Comparison of ENCODE assay signal across 19 cellular contexts in genomic region chr14:68512088-68512487, GRCh38.
DNase-seq lines count a peak whose midpoint lies in the region; ATAC-seq, FAIRE-seq and TF ChIP-seq lines count a peak whose summit lies in the region.
"Had no signal": no experiment of that assay in that cellular context is flagged by ENCODE, and none has a peak within 500 bp of the region (broad histone marks: within the 10 kb centered on the region; RNA-seq: fewer than 3 reads in every experiment).

No MANE protein-coding gene starts in this region.

- 40 to 48% methylated on average over 2 to 6 of the region's 6 CpGs for WGBS in gastroesophageal sphincter (ENCODE audit: low coverage in 1 of 2), 2 donors

- TF ChIP-seq POLR2A in gastroesophageal sphincter (IDR thresholded peaks at IDR 0.05) = no peak

- H3K9ac ChIP-seq in rectal smooth muscle tissue (ENCODE audit: low read length) = no peak overlapping the region

- DNase-seq in Ammon's horn (ENCODE audit: low spot score) = peak; percentile 55
- DNase-seq in SJCRH30 = no peak
- no peak for DNase-seq in stimulated activated naive CD4-positive, alpha-beta T cell (lab: John Stamatoyannopoulos, UW)
- no peak for DNase-seq in MV-4-11 (lab: John Stamatoyannopoulos, UW)
- DNase-seq in GM19239 (ENCODE audit: insufficient read length, low spot score) = no peak
- DNase-seq: activated CD8-positive, alpha-beta memory T cell treated with anti-CD3 and anti-CD28 coated beads, Interleukin-2, amount 10 ng/mL, durations not matched to agents 7 days and 5 days; brain microvascular endothelial cell; mucosa of descending colon; NCI-H1436 treated with DMSO at 0.1 percent for 48 hours; NCI-H524 treated with DMSO at 0.1 percent for 48 hours; T-helper 1 cell had no signal

- H3K27me3 ChIP-seq in gastroesophageal sphincter = no peaks in the 10 kb centered on the region
- no peaks in the 10 kb centered on the region for H3K27me3 ChIP-seq in rectal smooth muscle tissue (ENCODE audit: control insufficient read depth, insufficient read depth, low read length)
- H3K27me3 ChIP-seq in SJCRH30 = no peaks in the 10 kb centered on the region
- H3K27me3 ChIP-seq: brain microvascular endothelial cell had no signal

- no peaks in the 10 kb centered on the region for H3K9me3 ChIP-seq in gastroesophageal sphincter
- no peaks in the 10 kb centered on the region for H3K9me3 ChIP-seq in SJCRH30 (replicated peaks)
- H3K9me3 ChIP-seq: mucosa of descending colon had no signal

- ATAC-seq in SK-N-SH treated with all-trans-retinoic acid at 6 μM for 48 hours (peak; percentile 54), gastroesophageal sphincter (no peak)
- ATAC-seq: activated CD8-positive, alpha-beta memory T cell treated with anti-CD3 and anti-CD28 coated beads, Interleukin-2, amount 10 ng/mL, durations not matched to agents 7 days and 5 days; mucosa of descending colon; Panc1; WTC11 had no signal

- no peak for TF ChIP-seq EP300 in gastroesophageal sphincter (IDR thresholded peaks at IDR 0.05)

- FAIRE-seq in GM19239 (lab: Jason Lieb, UNC) = no peak
- FAIRE-seq: D721Med, GM18507, islet of Langerhans had no signal

- H3K27ac ChIP-seq in gastroesophageal sphincter (peak overlapping the region; percentile 27 to 75 (median 72)), rectal smooth muscle tissue (ENCODE audit: low read depth, low read length) (peak overlapping the region; percentile 78), SJCRH30 (no peak overlapping the region)
- H3K27ac ChIP-seq: brain microvascular endothelial cell had no signal

- H3K36me3 ChIP-seq in gastroesophageal sphincter (no peaks in the 10 kb centered on the region), rectal smooth muscle tissue (ENCODE audit: control insufficient read depth, insufficient read depth, low read length) (no peaks in the 10 kb centered on the region), SJCRH30 (no peaks in the 10 kb centered on the region)
- H3K36me3 ChIP-seq: brain microvascular endothelial cell had no signal

- H3K4me1 ChIP-seq in gastroesophageal sphincter = peaks cover 0 to 60% (median 27%) of the 10 kb centered on the region in 3 donors
- peaks cover 40% of the 10 kb centered on the region for H3K4me1 ChIP-seq in rectal smooth muscle tissue (ENCODE audit: control insufficient read depth, insufficient read depth, low read length)
- peaks cover 33% of the 10 kb centered on the region for H3K4me1 ChIP-seq in SJCRH30

- TF ChIP-seq CTCF in gastroesophageal sphincter (IDR thresholded peaks at IDR 0.05) = no peak

- H3K4me3 ChIP-seq in gastroesophageal sphincter (no peak overlapping the region), rectal smooth muscle tissue (ENCODE audit: low read length) (no peak overlapping the region), SJCRH30 (no peak overlapping the region)
- H3K4me3 ChIP-seq: mucosa of descending colon had no signal

TF ChIP-seq in SK-N-SH treated with all-trans-retinoic acid at 6 μM for 48 hours, 23 proteins besides CTCF, POLR2A, EP300 and RAD21:
- TF ChIP-seq ZNF70 (CRISPR knock-in tag; IDR thresholded peaks at IDR 0.05) = no peak
- TF ChIP-seq CSDC2 (CRISPR knock-in tag; IDR thresholded peaks at IDR 0.05) = no peak
- TF ChIP-seq, protein P1, sequence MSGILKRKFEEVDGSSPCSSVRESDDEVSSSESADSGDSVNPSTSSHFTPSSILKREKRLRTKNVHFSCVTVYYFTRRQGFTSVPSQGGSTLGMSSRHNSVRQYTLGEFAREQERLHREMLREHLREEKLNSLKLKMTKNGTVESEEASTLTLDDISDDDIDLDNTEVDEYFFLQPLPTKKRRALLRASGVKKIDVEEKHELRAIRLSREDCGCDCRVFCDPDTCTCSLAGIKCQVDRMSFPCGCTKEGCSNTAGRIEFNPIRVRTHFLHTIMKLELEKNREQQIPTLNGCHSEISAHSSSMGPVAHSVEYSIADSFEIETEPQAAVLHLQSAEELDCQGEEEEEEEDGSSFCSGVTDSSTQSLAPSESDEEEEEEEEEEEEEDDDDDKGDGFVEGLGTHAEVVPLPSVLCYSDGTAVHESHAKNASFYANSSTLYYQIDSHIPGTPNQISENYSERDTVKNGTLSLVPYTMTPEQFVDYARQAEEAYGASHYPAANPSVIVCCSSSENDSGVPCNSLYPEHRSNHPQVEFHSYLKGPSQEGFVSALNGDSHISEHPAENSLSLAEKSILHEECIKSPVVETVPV (CRISPR knock-in tag; IDR thresholded peaks at IDR 0.05) = no peak
TF ChIP-seq in SK-N-SH treated with all-trans-retinoic acid at 6 μM for 48 hours: peak in this region for 0.
